1 cellular context compared by ENCODE assay signal in genomic region chr1:172470149-172470548, GRCh38.
TF ChIP-seq lines count a peak whose summit lies in the region.

No MANE protein-coding gene starts in this region.

TF ChIP-seq in HepG2, 621 proteins besides CTCF, POLR2A, EP300 and RAD21 (continues in another document):
- TF ChIP-seq ZMYM2 (CRISPR knock-in tag; IDR thresholded peaks at IDR 0.05) (no peak), SOX5 (CRISPR knock-in tag; IDR thresholded peaks at IDR 0.05; ENCODE audit: borderline replicate concordance) (peak; percentile 85), ZNF460 (CRISPR knock-in tag; IDR thresholded peaks at IDR 0.05; ENCODE audit: borderline replicate concordance) (no peak), CEBPG (CRISPR knock-in tag; IDR thresholded peaks at IDR 0.05) (peak; percentile 30; the same call in 1 of the 2 replicates), PATZ1 (CRISPR knock-in tag; IDR thresholded peaks at IDR 0.05) (peak; percentile 55; the same call in 1 of the 2 replicates), HDAC1 (CRISPR knock-in tag; IDR thresholded peaks at IDR 0.05) (0 out of 2 replicates have a peak, but pooled peaks have one; percentile 58), ZFP1 (CRISPR knock-in tag; IDR thresholded peaks at IDR 0.05) (peak; percentile 62; the same call in 1 of the 2 replicates), HMG20A (CRISPR knock-in tag; IDR thresholded peaks at IDR 0.05; ENCODE audit: borderline replicate concordance) (peak; percentile 94), ATF4 (CRISPR knock-in tag; IDR thresholded peaks at IDR 0.05) (0 out of 4 replicates have a peak, but pooled peaks of 1 of the 2 experiments have one; percentile 31), ZNF788 (CRISPR knock-in tag; IDR thresholded peaks at IDR 0.05; ENCODE audit: borderline replicate concordance) (no peak), MIER3 (CRISPR knock-in tag; IDR thresholded peaks at IDR 0.05; ENCODE audit: borderline replicate concordance) (peak; percentile 88; the same call in 1 of the 2 replicates), PRMT3 (CRISPR knock-in tag; IDR thresholded peaks at IDR 0.05; ENCODE audit: borderline replicate concordance, low read depth) (no peak), ZNF710 (CRISPR knock-in tag; IDR thresholded peaks at IDR 0.05; ENCODE audit: borderline replicate concordance) (peak; percentile 67; the same call in 1 of the 2 replicates), ZFYVE20 (CRISPR knock-in tag; IDR thresholded peaks at IDR 0.05; ENCODE audit: borderline replicate concordance, low read depth) (no peak), LCORL (IDR thresholded peaks at IDR 0.05) (no peak), LCORL (CRISPR knock-in tag; IDR thresholded peaks at IDR 0.05) (peak; percentile 54; the same call in 1 of the 2 replicates), ZNF629 (CRISPR knock-in tag; conservative IDR thresholded peaks at IDR 0.05) (peak; percentile 26; the same call in 1 of the 2 replicates), ATF2 (CRISPR knock-in tag; IDR thresholded peaks at IDR 0.05) (0 out of 2 replicates have a peak, but pooled peaks have one; percentile 25), ZXDC (CRISPR knock-in tag; IDR thresholded peaks at IDR 0.05) (no peak), NR1H2 (CRISPR knock-in tag; IDR thresholded peaks at IDR 0.05; ENCODE audit: borderline replicate concordance, low read depth) (no peak), KDM6A (CRISPR knock-in tag; IDR thresholded peaks at IDR 0.05; ENCODE audit: low read depth) (peak; percentile 82), EHMT2 (IDR thresholded peaks at IDR 0.05; ENCODE audit: borderline replicate concordance, low read depth, low read length) (peak; percentile 62; the same call in 1 of the 2 replicates), FLYWCH1 (CRISPR knock-in tag; IDR thresholded peaks at IDR 0.05) (no peak), ZNF496 (CRISPR knock-in tag; IDR thresholded peaks at IDR 0.05; ENCODE audit: insufficient replicate concordance) (no peak), PRDM15 (CRISPR knock-in tag; IDR thresholded peaks at IDR 0.05) (no peak), NR2C2 (CRISPR knock-in tag; IDR thresholded peaks at IDR 0.05; ENCODE audit: borderline replicate concordance) (peak; percentile 25; the same call in 1 of the 2 replicates), ZNF609 (CRISPR knock-in tag; IDR thresholded peaks at IDR 0.05; ENCODE audit: borderline replicate concordance) (peak; percentile 86), ZNF274 (CRISPR knock-in tag; IDR thresholded peaks at IDR 0.05) (no peak), ZNF775 (CRISPR knock-in tag; IDR thresholded peaks at IDR 0.05; ENCODE audit: borderline replicate concordance) (0 out of 2 replicates have a peak, but pooled peaks have one; percentile 23), NFKBIZ (CRISPR knock-in tag; IDR thresholded peaks at IDR 0.05) (peak; percentile 28; the same call in 1 of the 2 replicates), HDAC2 (CRISPR knock-in tag; IDR thresholded peaks at IDR 0.05) (peak; percentile 76), ATF1 (CRISPR knock-in tag; IDR thresholded peaks at IDR 0.05) (no peak), ZNF891 (CRISPR knock-in tag; IDR thresholded peaks at IDR 0.05) (no peak), ZNF12 (CRISPR knock-in tag; IDR thresholded peaks at IDR 0.05) (0 out of 2 replicates have a peak, but pooled peaks have one; percentile 24), KLF13 (CRISPR knock-in tag; IDR thresholded peaks at IDR 0.05) (no peak), KAT8 (CRISPR knock-in tag; IDR thresholded peaks at IDR 0.05) (peak; percentile 58; the same call in 1 of the 2 replicates), FOSL1 (CRISPR knock-in tag; IDR thresholded peaks at IDR 0.05; ENCODE audit: borderline replicate concordance) (no peak), ZNF280D (CRISPR knock-in tag; IDR thresholded peaks at IDR 0.05) (no peak), FOXA1 (IDR thresholded peaks at IDR 0.05) (peak; percentile 69; the same call in 1 of the 2 replicates), FOXA1 (CRISPR knock-in tag; IDR thresholded peaks at IDR 0.05) (peak; percentile 93)
